In genomic region chr14:35404246-35404495, GRCh38 we compare ENCODE assay signal across 8 cellular contexts. TPM values are rescaled to one million over a fixed set of nuclear protein-coding genes. Genes with fewer than 3 reads are reported as not detected.
DNase-seq lines count a peak whose midpoint lies in the region; ATAC-seq and TF ChIP-seq lines count a peak whose summit lies in the region.

No MANE protein-coding gene starts in this region.

- H3K9me2 ChIP-seq in SK-N-SH: no peaks in the 10 kb centered on the region

- TF ChIP-seq RAD21 in SK-N-SH (IDR thresholded peaks at IDR 0.05; ENCODE audit: low read length): no peak

- no peaks in the 10 kb centered on the region for H3K9me3 Mint-ChIP-seq in activated CD4-positive, alpha-beta memory T cell treated with anti-CD3 and anti-CD28 coated beads, Interleukin-2, amount 10 ng/mL, durations not matched to agents 7 days and 5 days

- H3K27me3 ChIP-seq in SK-N-SH (ENCODE audit: insufficient read depth): no peaks in the 10 kb centered on the region
- no peaks in the 10 kb centered on the region for H3K27me3 ChIP-seq in iPS-15b (ENCODE audit: control insufficient read depth, insufficient read depth, low read length)

- CTCF ChIA-PET in SK-N-SH (lab: Yijun Ruan, JAX): interaction anchor here (0.7 to 3.5 kb wide), 15 partner anchors 9 to 422 kb away, joined by 3 to 26 read pairs (median 4); partner anchors contain the start of genes BRMS1L and INSM2
- CTCF ChIA-PET in activated CD4-positive, alpha-beta memory T cell treated with anti-CD3 and anti-CD28 coated beads, Interleukin-2, amount 10 ng/mL, durations not matched to agents 7 days and 5 days (lab: Charles Lee): interaction anchor here (0.6 to 5.4 kb wide), 20 partner anchors 8 to 421 kb away, joined by 3 to 50 read pairs (median 10); partner anchors contain the start of genes PPP2R3C, PRORP and PSMA6

- H3K27ac ChIP-seq in SK-N-SH (ENCODE audit: low read depth in 2 of 2, low read length in 1 of 2) (peak overlapping the region; percentile 92 to 98), substantia nigra (ENCODE audit: low read depth, low read length, poor library complexity, severe bottlenecking) (peak overlapping the region; percentile 99)

- H3K9me3 ChIP-seq in SK-N-SH: no peaks in the 10 kb centered on the region
- no peaks in the 10 kb centered on the region for H3K9me3 ChIP-seq in iPS-15b (ENCODE audit: control insufficient read depth, insufficient read depth, low read length)

- no peak overlapping the region for H2AFZ ChIP-seq in SK-N-SH (ENCODE audit: low read depth)

- no peak for TF ChIP-seq EP300 in SK-N-SH (IDR thresholded peaks at IDR 0.05; ENCODE audit: borderline replicate concordance in 1 of 2, low read depth in 1 of 2, low read length in 1 of 2)

- no peak; the same call in 2 of the 3 replicates for ATAC-seq in SK-N-SH treated with all-trans-retinoic acid at 6 μM for 48 hours
- no peak for ATAC-seq in GM19463 (IDR thresholded peaks at IDR 0.05; ENCODE audit: unreplicated experiment)

- peak overlapping the region; percentile 95 for H3K27ac Mint-ChIP-seq in activated CD4-positive, alpha-beta memory T cell treated with anti-CD3 and anti-CD28 coated beads, Interleukin-2, amount 10 ng/mL, durations not matched to agents 7 days and 5 days

- H3K9ac ChIP-seq in SK-N-SH (peak overlapping the region; percentile 98), iPS-15b (ENCODE audit: low read depth, low read length) (peak overlapping the region; percentile 82)

- H4K20me1 ChIP-seq in SK-N-SH (ENCODE audit: insufficient read depth): peaks cover 30% of the 10 kb centered on the region

- no peaks in the 10 kb centered on the region for H3K27me3 Mint-ChIP-seq in activated CD4-positive, alpha-beta memory T cell treated with anti-CD3 and anti-CD28 coated beads, Interleukin-2, amount 10 ng/mL, durations not matched to agents 7 days and 5 days

- H3K4me1 ChIP-seq in SK-N-SH (ENCODE audit: control insufficient read depth in 1 of 2, insufficient read depth in 2 of 2, low read depth in 1 of 2, low read length in 1 of 2): peaks cover 25 to 33% of the 10 kb centered on the region in 2 experiments; a peak in 3 of 4 replicates
- peaks cover 15% of the 10 kb centered on the region for H3K4me1 ChIP-seq in iPS-15b (ENCODE audit: control insufficient read depth, insufficient read depth, low read length)

- no peak for TF ChIP-seq CTCF in SK-N-SH (IDR thresholded peaks at IDR 0.05)

- peaks cover 44% of the 10 kb centered on the region for H3K36me3 Mint-ChIP-seq in activated CD4-positive, alpha-beta memory T cell treated with anti-CD3 and anti-CD28 coated beads, Interleukin-2, amount 10 ng/mL, durations not matched to agents 7 days and 5 days (ENCODE audit: low read depth)

- no CpG with 5 or more reads among the region's 33 CpGs for WGBS in SK-N-SH (ENCODE audit: low lambda C conversion rate)

- DNase-seq in SK-N-SH (no peak), substantia nigra (lab: John Stamatoyannopoulos, UW) (peak in 5 of 49 donors; percentile 48 to 83 (median 64)), hepatic stellate cell (ENCODE audit: low spot score) (no peak), GM19240 (ENCODE audit: insufficient read length, low spot score) (no peak)
- no peak for DNase-seq in activated CD4-positive, alpha-beta memory T cell treated with anti-CD3 and anti-CD28 coated beads, Interleukin-2, amount 10 ng/mL, durations not matched to agents 7 days and 5 days

- H3K36me3 ChIP-seq in SK-N-SH (replicated peaks in 1 of 2; ENCODE audit: control insufficient read depth in 1 of 2, insufficient read depth in 2 of 2, low read length in 1 of 2): peaks cover 31 to 35% of the 10 kb centered on the region in 2 experiments
- peaks cover 25% of the 10 kb centered on the region for H3K36me3 ChIP-seq in iPS-15b (ENCODE audit: control insufficient read depth, insufficient read depth, low read length)

- H3K4me1 Mint-ChIP-seq in activated CD4-positive, alpha-beta memory T cell treated with anti-CD3 and anti-CD28 coated beads, Interleukin-2, amount 10 ng/mL, durations not matched to agents 7 days and 5 days: peaks cover 57% of the 10 kb centered on the region

- H3K4me3 Mint-ChIP-seq in activated CD4-positive, alpha-beta memory T cell treated with anti-CD3 and anti-CD28 coated beads, Interleukin-2, amount 10 ng/mL, durations not matched to agents 7 days and 5 days: peak overlapping the region; percentile 92

- H3F3A ChIP-seq in SK-N-SH (replicated peaks; ENCODE audit: insufficient read depth): peaks cover 38% of the 10 kb centered on the region

- POLR2A ChIA-PET in SK-N-SH (lab: Yijun Ruan, JAX): interaction anchor here (0.6 to 2.2 kb wide), 13 partner anchors 13 to 422 kb away, joined by 3 to 21 read pairs (median 4); partner anchors contain the start of genes BRMS1L, INSM2 and PSMA6
- POLR2A ChIA-PET in activated CD4-positive, alpha-beta memory T cell treated with anti-CD3 and anti-CD28 coated beads, Interleukin-2, amount 10 ng/mL, durations not matched to agents 7 days and 5 days (lab: Charles Lee): interaction anchor here (1.0 to 6.9 kb wide), 40 partner anchors 11 to 850 kb away, joined by 3 to 174 read pairs (median 6); partner anchors contain the start of genes BAZ1A, FAM177A1, PPP2R3C and PRORP

- H3K4me2 ChIP-seq in SK-N-SH: peak overlapping the region; percentile 96; the same call in 1 of the 2 replicates

- peaks cover 38% of the 10 kb centered on the region for H3K79me2 ChIP-seq in SK-N-SH (ENCODE audit: insufficient read depth)

- H3K4me3 ChIP-seq in SK-N-SH (ENCODE audit: low read depth in 2 of 2, low read length in 1 of 2) (peak overlapping the region; percentile 85 to 87), iPS-15b (ENCODE audit: low read depth, low read length) (peak overlapping the region; percentile 65)

TF ChIP-seq in SK-N-SH, 30 proteins besides CTCF, POLR2A, EP300 and RAD21:
- TF ChIP-seq, protein P1, sequence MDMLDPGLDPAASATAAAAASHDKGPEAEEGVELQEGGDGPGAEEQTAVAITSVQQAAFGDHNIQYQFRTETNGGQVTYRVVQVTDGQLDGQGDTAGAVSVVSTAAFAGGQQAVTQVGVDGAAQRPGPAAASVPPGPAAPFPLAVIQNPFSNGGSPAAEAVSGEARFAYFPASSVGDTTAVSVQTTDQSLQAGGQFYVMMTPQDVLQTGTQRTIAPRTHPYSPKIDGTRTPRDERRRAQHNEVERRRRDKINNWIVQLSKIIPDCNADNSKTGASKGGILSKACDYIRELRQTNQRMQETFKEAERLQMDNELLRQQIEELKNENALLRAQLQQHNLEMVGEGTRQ (IDR thresholded peaks at IDR 0.05; ENCODE audit: borderline replicate concordance, low read depth, low read length): no peak
TF ChIP-seq in SK-N-SH: peak in this region for 0.

TF ChIP-seq in SK-N-SH treated with all-trans-retinoic acid at 6 μM for 48 hours, 23 proteins besides CTCF, POLR2A, EP300 and RAD21 (continues in another document):
- TF ChIP-seq ZNF8 (CRISPR knock-in tag; IDR thresholded peaks at IDR 0.05) (no peak), SNAI2 (CRISPR knock-in tag; IDR thresholded peaks at IDR 0.05) (no peak), TCF4 (CRISPR knock-in tag; IDR thresholded peaks at IDR 0.05; ENCODE audit: borderline replicate concordance) (no peak), CREB5 (CRISPR knock-in tag; IDR thresholded peaks at IDR 0.05; ENCODE audit: low read depth) (no peak), ZFP3 (CRISPR knock-in tag; IDR thresholded peaks at IDR 0.05) (no peak), BACH2 (CRISPR knock-in tag; IDR thresholded peaks at IDR 0.05; ENCODE audit: borderline replicate concordance) (no peak), TOX (CRISPR knock-in tag; IDR thresholded peaks at IDR 0.05; ENCODE audit: borderline replicate concordance) (no peak), PPARA (CRISPR knock-in tag; IDR thresholded peaks at IDR 0.05; ENCODE audit: borderline replicate concordance) (no peak), CSDC2 (CRISPR knock-in tag; IDR thresholded peaks at IDR 0.05) (no peak), ARNTL (CRISPR knock-in tag; IDR thresholded peaks at IDR 0.05; ENCODE audit: borderline replicate concordance, low read depth) (no peak), ZC3H10 (CRISPR knock-in tag; IDR thresholded peaks at IDR 0.05) (no peak), ZNF70 (CRISPR knock-in tag; IDR thresholded peaks at IDR 0.05) (no peak), GLIS3 (CRISPR knock-in tag; IDR thresholded peaks at IDR 0.05) (no peak), OSR1 (CRISPR knock-in tag; IDR thresholded peaks at IDR 0.05) (no peak), RARB (CRISPR knock-in tag; IDR thresholded peaks at IDR 0.05) (no peak), CSRNP3 (CRISPR knock-in tag; IDR thresholded peaks at IDR 0.05) (no peak), ISL1 (CRISPR knock-in tag; IDR thresholded peaks at IDR 0.05) (no peak)

RNA-seq across cellular contexts. Expression of gene NFKBIA, which starts 0.4 kb away (rescaled TPM):
- 56.3 and 56.7 TPM in 2 replicates for polyA plus RNA-seq in SK-N-SH (2012; rRNA removed)
- polyA plus RNA-seq in SK-N-SH (2012; cell fraction: cytosol; rRNA removed): 30.8 and 34.1 TPM in 2 replicates
- polyA plus RNA-seq in SK-N-SH (2012; cell fraction: nucleus; rRNA removed): 154 and 164 TPM in 2 replicates
- total RNA-seq in activated CD4-positive, alpha-beta memory T cell treated with anti-CD3 and anti-CD28 coated beads, Interleukin-2, amount 10 ng/mL, durations not matched to agents 7 days and 5 days: 100 to 1,000 TPM; 102 to 109 TPM
